In the genomic region with DNA sequence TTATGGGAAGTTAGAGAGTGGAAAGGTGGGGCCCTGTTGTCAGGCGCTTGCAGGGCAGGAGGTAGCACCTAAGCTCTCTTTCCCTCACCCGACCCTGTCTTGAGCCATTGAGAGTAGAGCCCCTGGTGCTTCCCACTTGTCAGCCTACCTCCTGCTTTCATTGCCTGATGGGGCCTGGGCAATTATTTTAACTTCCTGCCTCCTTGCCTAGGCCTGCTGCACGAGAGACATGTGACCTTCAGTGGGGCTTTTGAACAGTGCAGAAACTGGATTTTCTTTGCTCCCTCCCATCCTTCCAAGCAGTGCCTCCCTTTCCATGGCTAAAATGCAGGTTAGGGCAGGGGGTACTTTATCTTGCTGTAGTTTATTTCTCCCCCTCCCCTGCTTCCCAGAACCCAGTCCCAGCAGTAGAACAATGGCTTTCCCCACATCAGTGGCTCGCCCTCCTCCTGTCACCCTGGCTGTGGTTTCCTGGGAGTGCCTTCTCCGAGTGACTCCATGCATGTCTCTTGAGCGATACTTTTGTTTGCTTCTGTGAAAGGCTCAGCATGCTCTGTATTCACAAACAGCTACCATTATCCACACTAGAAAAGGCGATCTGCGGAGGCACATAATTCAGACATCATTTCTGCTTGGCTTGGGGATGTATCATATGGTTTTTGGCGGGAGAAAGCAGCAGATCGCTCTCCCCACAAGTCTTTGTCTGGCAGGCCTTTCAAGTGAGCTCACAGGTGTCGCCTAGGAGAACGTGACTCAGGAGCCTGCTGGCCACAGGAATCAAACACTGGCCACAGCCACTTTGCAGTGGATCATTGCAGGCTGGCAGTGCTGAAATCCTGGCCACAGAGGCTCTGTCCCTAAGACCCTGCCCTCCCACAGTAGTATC, we compare ENCODE assay signal across 11 cellular contexts. TPM values are rescaled to one million over a fixed set of nuclear protein-coding genes. Genes with fewer than 3 reads are reported as not detected.
A peak's percentile ranks its signal among the peaks of the same experiment; 100 is the strongest.
DNase-seq lines count a peak whose midpoint lies in the region; ATAC-seq and TF ChIP-seq lines count a peak whose summit lies in the region.
"Had no signal": no experiment of that assay in that cellular context is flagged by ENCODE, and none has a peak within 500 bp of the region (broad histone marks: within the 10 kb centered on the region; RNA-seq: fewer than 3 reads in every experiment).

No MANE protein-coding gene starts in this region.

- TF ChIP-seq CTCF in heart left ventricle (IDR thresholded peaks at IDR 0.05) (no peak), chondrocyte (IDR thresholded peaks at IDR 0.05) (no peak), transverse colon (IDR thresholded peaks at IDR 0.05) (no peak)

- peaks cover 65% of the 10 kb centered on the region for H3K4me1 Mint-ChIP-seq in chondrocyte (ENCODE audit: low read depth)

- H3K9me3 ChIP-seq in heart left ventricle = no peaks in the 10 kb centered on the region
- H3K9me3 ChIP-seq in transverse colon = no peaks in the 10 kb centered on the region
- H3K9me3 ChIP-seq: ovary had no signal

- H3K27me3 ChIP-seq in heart left ventricle = no peaks in the 10 kb centered on the region
- H3K27me3 ChIP-seq in transverse colon = no peaks in the 10 kb centered on the region
- H3K27me3 ChIP-seq: ovary had no signal

- no peak for ATAC-seq in heart left ventricle
- ATAC-seq in Right ventricle myocardium superior (ENCODE audit: poor library complexity) = no peak
- ATAC-seq in HG03045 (IDR thresholded peaks at IDR 0.05; ENCODE audit: unreplicated experiment) = no peak
- no peak for ATAC-seq in GM19328 (IDR thresholded peaks at IDR 0.05; ENCODE audit: unreplicated experiment)
- ATAC-seq: activated T-cell treated with anti-CD3 and anti-CD28 coated beads, Interleukin-2, amount 50 U/mL, for 4 hours had no signal

- H3K4me3 ChIP-seq in heart left ventricle (no peak overlapping the region), transverse colon (no peak overlapping the region)
- H3K4me3 ChIP-seq: ovary had no signal

- TF ChIP-seq EP300 in transverse colon (IDR thresholded peaks at IDR 0.05; ENCODE audit: low read depth) = no peak

- H3K27ac Mint-ChIP-seq in chondrocyte (ENCODE audit: unreplicated experiment) = peak overlapping the region; percentile 55

- peak overlapping the region in 8 of 12 donors; percentile 1 to 80 (median 54) for H3K27ac ChIP-seq in heart left ventricle
- peak overlapping the region; percentile 55 to 75 (median 69) for H3K27ac ChIP-seq in transverse colon

- H3K36me3 Mint-ChIP-seq in chondrocyte (ENCODE audit: low read depth) = peaks cover 25% of the 10 kb centered on the region

- intact Hi-C loops in heart left ventricle (cut with DNase I) = no loop called here
- intact Hi-C loops in Right ventricle myocardium superior (cut with DNase I) = no loop called here
- intact Hi-C loops in transverse colon (cut with DNase I; ENCODE audit: low total_unique reads) = no loop called here

- H3K4me1 ChIP-seq in heart left ventricle (peaks cover 0 to 50% (median 27%) of the 10 kb centered on the region in 12 donors), transverse colon (peaks cover 0 to 24% (median 9%) of the 10 kb centered on the region in 4 donors)

- no peak for TF ChIP-seq POLR2A in heart left ventricle (IDR thresholded peaks at IDR 0.05)
- no peak for TF ChIP-seq POLR2A in transverse colon (IDR thresholded peaks at IDR 0.05)

- in situ Hi-C loops in transverse colon (cut with MboI; ENCODE audit: low pct_ligation_motif_present in 1 of 4, low pct_unique_long_range_greater_than_20kb in 1 of 4, low sequenced_read_pairs in 3 of 4) = no loop called here

- no peak for DNase-seq in heart left ventricle
- no peak for DNase-seq in Right ventricle myocardium superior
- DNase-seq in NCI-H187 treated with DMSO at 0.1 percent for 48 hours (lab: John Stamatoyannopoulos, UW) = peak; percentile 84
- no peak for DNase-seq in chondrocyte (ENCODE audit: low spot score)
- no peak for DNase-seq in transverse colon
- no peak for DNase-seq in stimulated activated naive CD4-positive, alpha-beta T cell treated with Interleukin-2 at 50 U/mL for 16 hours (lab: John Stamatoyannopoulos, UW)
- DNase-seq: activated T-cell treated with anti-CD3 and anti-CD28 coated beads, Interleukin-2, amount 50 U/mL, for 4 hours; OCI-M1 had no signal

- no peak overlapping the region for H3K4me3 Mint-ChIP-seq in chondrocyte (ENCODE audit: unreplicated experiment)
- H3K4me3 Mint-ChIP-seq: activated T-cell treated with anti-CD3 and anti-CD28 coated beads, Interleukin-2, amount 50 U/mL, for 4 hours had no signal

- H3K9me3 Mint-ChIP-seq in chondrocyte (ENCODE audit: low read depth) = no peaks in the 10 kb centered on the region
- H3K9me3 Mint-ChIP-seq: activated T-cell treated with anti-CD3 and anti-CD28 coated beads, Interleukin-2, amount 50 U/mL, for 4 hours had no signal

- WGBS in heart left ventricle, 4 donors = 84 to 88% (median 87%) methylated on average over 11 to 12 of the region's 12 CpGs
- WGBS in transverse colon (ENCODE audit: low coverage in 1 of 2), 2 donors = 87 to 93% methylated on average over 6 to 12 of the region's 12 CpGs

- no peaks in the 10 kb centered on the region for H3K27me3 Mint-ChIP-seq in chondrocyte (ENCODE audit: low read depth)

- H3K36me3 ChIP-seq in heart left ventricle (peaks cover 0 to 34% (median 11%) of the 10 kb centered on the region in 9 donors), transverse colon (no peaks in the 10 kb centered on the region)
- H3K36me3 ChIP-seq: ovary had no signal

RNA-seq across cellular contexts. Expression of gene PDIA5, which starts 24.1 kb away (rescaled TPM):
- total RNA-seq in heart left ventricle (10 to 100 TPM in 2 of 9 donors, 1 to 10 TPM in 7; 3.3 to 16.3 (median 6.4) TPM), Right ventricle myocardium superior (5.4 TPM), chondrocyte (82.7 to 129 TPM (median 128 TPM) in 3 replicates), transverse colon (100 to 1,000 TPM in 2 of 4 donors, 10 to 100 TPM in 2; 17.3 to 185 (median 65.1) TPM)
- polyA plus RNA-seq in heart left ventricle = 1 to 10 TPM; 3.7 to 7.3 TPM
